Comparison of ENCODE assay signal across 23 cellular contexts in the genomic region with DNA sequence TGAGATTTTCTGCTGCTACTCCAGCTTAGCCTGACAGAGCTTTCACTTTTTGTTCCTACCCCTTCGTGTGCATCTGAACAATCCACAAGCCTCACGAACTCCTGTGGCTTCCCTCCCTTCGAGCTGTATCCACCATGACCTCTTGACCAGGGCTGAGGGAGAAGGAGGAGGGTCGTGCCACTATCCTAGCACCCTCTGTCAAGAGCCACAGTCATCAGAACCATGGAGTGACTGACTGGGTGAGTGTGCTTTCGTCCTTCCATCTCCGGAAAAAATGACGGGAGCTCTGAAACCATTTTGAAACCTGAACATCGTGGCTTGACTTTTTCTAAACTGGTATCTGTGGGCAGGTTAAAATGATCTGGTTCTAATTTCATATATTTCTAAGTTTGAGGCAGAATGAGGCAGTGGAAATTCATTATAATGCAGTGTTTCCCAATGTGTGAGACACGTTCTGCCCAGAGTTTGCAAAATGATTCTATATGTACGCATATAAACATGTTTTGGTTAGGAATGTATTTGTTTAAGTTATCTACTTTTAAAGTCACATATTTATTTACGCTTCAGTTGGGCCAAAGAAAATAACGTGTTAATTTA. TPM values are rescaled to one million over a fixed set of nuclear protein-coding genes. Genes with fewer than 3 reads are reported as not detected.
DNase-seq lines count a peak whose midpoint lies in the region; ATAC-seq and TF ChIP-seq lines count a peak whose summit lies in the region.
"Had no signal": no experiment of that assay in that cellular context is flagged by ENCODE, and none has a peak within 500 bp of the region (broad histone marks: within the 10 kb centered on the region; RNA-seq: fewer than 3 reads in every experiment).

No MANE protein-coding gene starts in this region.

- no peak for ATAC-seq in natural killer cell treated with Interleukin-12 subunit alpha and Interleukin-12 subunit beta and Interleukin-15 and Interleukin-18, amount 100 ng/mL, for 72 hours
- no peak for ATAC-seq in natural killer cell
- peak; percentile 61 to 84 for ATAC-seq in activated naive CD4-positive, alpha-beta T cell treated with anti-CD3 and anti-CD28 coated beads, Interleukin-2, amount 50 U/mL, for 72 hours
- peak; percentile 78 for ATAC-seq in stimulated activated naive CD8-positive, alpha-beta T cell treated with anti-CD3 and anti-CD28 coated beads, Interleukin-15, Interleukin-2, amounts not matched to agents 100 U/mL and 50 U/mL, for 24 hours
- ATAC-seq: heart right ventricle, sciatic nerve, upper lobe of right lung had no signal

- no peak for DNase-seq in natural killer cell treated with Interleukin-12 subunit alpha and Interleukin-12 subunit beta and Interleukin-15 and Interleukin-18, amount 100 ng/mL, for 72 hours (ENCODE audit: low spot score)
- DNase-seq in natural killer cell (no peak), NCI-H2081 (lab: John Stamatoyannopoulos, UW) (no peak), GM10248 (ENCODE audit: extremely low spot score) (no peak), NCI-H226 (no peak)
- DNase-seq in activated CD4-positive, alpha-beta memory T cell treated with anti-CD3 and anti-CD28 coated beads for 36 hours: peak; percentile 39
- no peak for DNase-seq in activated naive CD4-positive, alpha-beta T cell treated with anti-CD3 and anti-CD28 coated beads, Interleukin-2, amount 50 U/mL, for 72 hours (ENCODE audit: low spot score in 2 of 2)
- DNase-seq in stimulated activated naive CD8-positive, alpha-beta T cell treated with anti-CD3 and anti-CD28 coated beads, Interleukin-15, Interleukin-2, amounts not matched to agents 100 U/mL and 50 U/mL, for 24 hours: peak; percentile 40
- DNase-seq: erythroblast, heart right ventricle, HFFc6, NCI-H2081 treated with DMSO at 0.1 percent for 48 hours, NCI-H446, posterior cingulate gyrus, upper lobe of right lung had no signal

- intact Hi-C loops in natural killer cell (cut with micrococcal nuclease): no loop called here
- intact Hi-C loops in activated CD4-positive, alpha-beta memory T cell treated with anti-CD3 and anti-CD28 coated beads for 36 hours (cut with micrococcal nuclease): loop anchor here (5.0 kb wide), 1 partner anchor 79 kb away; no protein-coding TSS in a partner anchor

- POLR2A ChIA-PET in activated CD4-positive, alpha-beta memory T cell treated with anti-CD3 and anti-CD28 coated beads for 36 hours (lab: Charles Lee): interaction anchor here (0.9 to 2.1 kb wide), 4 partner anchors 17 to 106 kb away, joined by 3 to 8 read pairs (median 6); partner anchors contain the start of gene IFNG
- POLR2A ChIA-PET in GM10248 (lab: Yijun Ruan, JAX): no interaction called here

- H3K9me3 Mint-ChIP-seq in natural killer cell treated with Interleukin-12 subunit alpha and Interleukin-12 subunit beta and Interleukin-15 and Interleukin-18, amount 100 ng/mL, for 72 hours: peaks cover 4% of the 10 kb centered on the region
- H3K9me3 Mint-ChIP-seq in natural killer cell: no peaks in the 10 kb centered on the region
- no peaks in the 10 kb centered on the region for H3K9me3 Mint-ChIP-seq in activated CD4-positive, alpha-beta memory T cell treated with anti-CD3 and anti-CD28 coated beads for 36 hours
- H3K9me3 Mint-ChIP-seq in activated naive CD4-positive, alpha-beta T cell treated with anti-CD3 and anti-CD28 coated beads, Interleukin-2, amount 50 U/mL, for 72 hours: peaks cover 0 to 18% of the 10 kb centered on the region in 2 donors
- H3K9me3 Mint-ChIP-seq: HFFc6, neural crest cell had no signal

- peak overlapping the region; percentile 83 to 97 for H3K27ac Mint-ChIP-seq in natural killer cell treated with Interleukin-12 subunit alpha and Interleukin-12 subunit beta and Interleukin-15 and Interleukin-18, amount 100 ng/mL, for 72 hours
- no peak overlapping the region for H3K27ac Mint-ChIP-seq in natural killer cell
- peak overlapping the region; percentile 87 for H3K27ac Mint-ChIP-seq in activated CD4-positive, alpha-beta memory T cell treated with anti-CD3 and anti-CD28 coated beads for 36 hours
- peak overlapping the region; percentile 42 to 95 for H3K27ac Mint-ChIP-seq in activated naive CD4-positive, alpha-beta T cell treated with anti-CD3 and anti-CD28 coated beads, Interleukin-2, amount 50 U/mL, for 72 hours
- H3K27ac Mint-ChIP-seq: HFFc6, IgD-negative memory B cell, WTC11 had no signal

- H3K4me1 Mint-ChIP-seq in natural killer cell treated with Interleukin-12 subunit alpha and Interleukin-12 subunit beta and Interleukin-15 and Interleukin-18, amount 100 ng/mL, for 72 hours (ENCODE audit: low read depth in 2 of 2): peaks cover 56 to 68% of the 10 kb centered on the region in 2 donors
- H3K4me1 Mint-ChIP-seq in natural killer cell: peaks cover 15 to 20% of the 10 kb centered on the region in 2 donors
- H3K4me1 Mint-ChIP-seq in activated CD4-positive, alpha-beta memory T cell treated with anti-CD3 and anti-CD28 coated beads for 36 hours (ENCODE audit: low read depth): peaks cover 41% of the 10 kb centered on the region
- H3K4me1 Mint-ChIP-seq: IgD-negative memory B cell had no signal

- H3K4me3 Mint-ChIP-seq in natural killer cell treated with Interleukin-12 subunit alpha and Interleukin-12 subunit beta and Interleukin-15 and Interleukin-18, amount 100 ng/mL, for 72 hours: peak overlapping the region; percentile 61
- H3K4me3 Mint-ChIP-seq in natural killer cell: no peak overlapping the region
- peak overlapping the region; percentile 64 for H3K4me3 Mint-ChIP-seq in activated CD4-positive, alpha-beta memory T cell treated with anti-CD3 and anti-CD28 coated beads for 36 hours
- H3K4me3 Mint-ChIP-seq: HFFc6, IgD-negative memory B cell, neural crest cell, WTC11 had no signal

- CTCF ChIA-PET in activated CD4-positive, alpha-beta memory T cell treated with anti-CD3 and anti-CD28 coated beads for 36 hours (lab: Charles Lee): interaction anchor here (0.6 to 2.3 kb wide), 4 partner anchors 24 to 158 kb away, joined by 3 to 9 read pairs (median 4); no protein-coding TSS in a partner anchor
- CTCF ChIA-PET in GM10248 (lab: Yijun Ruan, JAX): no interaction called here

- TF ChIP-seq CTCF in natural killer cell (IDR thresholded peaks at IDR 0.05): no peak
- no peak for TF ChIP-seq CTCF in GM10248 (IDR thresholded peaks at IDR 0.05; ENCODE audit: control extremely low read depth, extremely low read depth, low read depth, missing control alignments)

- H3K27me3 Mint-ChIP-seq in natural killer cell treated with Interleukin-12 subunit alpha and Interleukin-12 subunit beta and Interleukin-15 and Interleukin-18, amount 100 ng/mL, for 72 hours: no peaks in the 10 kb centered on the region
- H3K27me3 Mint-ChIP-seq in natural killer cell (ENCODE audit: low read depth in 2 of 2): peaks cover 0 to 7% of the 10 kb centered on the region in 2 donors
- H3K27me3 Mint-ChIP-seq in activated CD4-positive, alpha-beta memory T cell treated with anti-CD3 and anti-CD28 coated beads for 36 hours: peaks cover 2% of the 10 kb centered on the region
- H3K27me3 Mint-ChIP-seq: IgD-negative memory B cell had no signal

- peaks cover 30% of the 10 kb centered on the region for H3K36me3 Mint-ChIP-seq in natural killer cell treated with Interleukin-12 subunit alpha and Interleukin-12 subunit beta and Interleukin-15 and Interleukin-18, amount 100 ng/mL, for 72 hours
- no peaks in the 10 kb centered on the region for H3K36me3 Mint-ChIP-seq in natural killer cell
- no peaks in the 10 kb centered on the region for H3K36me3 Mint-ChIP-seq in activated CD4-positive, alpha-beta memory T cell treated with anti-CD3 and anti-CD28 coated beads for 36 hours
- peaks cover 0 to 8% of the 10 kb centered on the region in 2 donors for H3K36me3 Mint-ChIP-seq in activated naive CD4-positive, alpha-beta T cell treated with anti-CD3 and anti-CD28 coated beads, Interleukin-2, amount 50 U/mL, for 72 hours
- H3K36me3 Mint-ChIP-seq: WTC11 had no signal

RNA-seq across cellular contexts. Expression of gene IL26, which starts 27.0 kb away (rescaled TPM):
- 10 to 100 TPM; 10.0 to 19.1 TPM for total RNA-seq in natural killer cell treated with Interleukin-12 subunit alpha and Interleukin-12 subunit beta and Interleukin-15 and Interleukin-18, amount 100 ng/mL, for 72 hours
- not detected for total RNA-seq in natural killer cell
- 1 to 10 TPM; 2.0 to 2.1 TPM for total RNA-seq in activated CD4-positive, alpha-beta memory T cell treated with anti-CD3 and anti-CD28 coated beads for 36 hours
- 1 to 10 TPM in 1 of 2 donors, not detected in 1; 8.3 TPM for total RNA-seq in activated naive CD4-positive, alpha-beta T cell treated with anti-CD3 and anti-CD28 coated beads, Interleukin-2, amount 50 U/mL, for 72 hours
- total RNA-seq: cerebellum, fibroblast of villous mesenchyme, heart right ventricle, HFFc6, lung microvascular endothelial cell, mucosa of gallbladder, neural crest cell, sciatic nerve, upper lobe of right lung, WTC11 had no signal

RNA-seq across cellular contexts. Expression of gene IFNG, which starts 39.0 kb away (rescaled TPM):
- total RNA-seq in natural killer cell treated with Interleukin-12 subunit alpha and Interleukin-12 subunit beta and Interleukin-15 and Interleukin-18, amount 100 ng/mL, for 72 hours: over 10,000 TPM; 20,993 to 58,992 TPM
- 100 to 1,000 TPM in 2 of 3 donors, 10 to 100 TPM in 1; 66.5 to 248 (median 124) TPM for total RNA-seq in natural killer cell
- 100 to 1,000 TPM; 535 to 546 TPM for total RNA-seq in activated CD4-positive, alpha-beta memory T cell treated with anti-CD3 and anti-CD28 coated beads for 36 hours
- 10 to 100 TPM; 53.0 to 69.4 TPM for total RNA-seq in activated naive CD4-positive, alpha-beta T cell treated with anti-CD3 and anti-CD28 coated beads, Interleukin-2, amount 50 U/mL, for 72 hours
- total RNA-seq: cerebellum, fibroblast of villous mesenchyme, HFFc6, lung microvascular endothelial cell, neural crest cell, upper lobe of right lung had no signal

RNA-seq across cellular contexts. Expression of gene IL22, which starts 54.8 kb away (rescaled TPM):
- 1 to 10 TPM; 1.0 to 3.4 TPM for total RNA-seq in natural killer cell treated with Interleukin-12 subunit alpha and Interleukin-12 subunit beta and Interleukin-15 and Interleukin-18, amount 100 ng/mL, for 72 hours
- total RNA-seq in natural killer cell: not detected
- 1 to 10 TPM; 5.4 to 6.4 TPM for total RNA-seq in activated CD4-positive, alpha-beta memory T cell treated with anti-CD3 and anti-CD28 coated beads for 36 hours
- 1 to 10 TPM in 1 of 2 donors, not detected in 1; 8.4 TPM for total RNA-seq in activated naive CD4-positive, alpha-beta T cell treated with anti-CD3 and anti-CD28 coated beads, Interleukin-2, amount 50 U/mL, for 72 hours
- total RNA-seq: fibroblast of villous mesenchyme, heart right ventricle, HFFc6, lung microvascular endothelial cell, mucosa of gallbladder, neural crest cell, sciatic nerve, upper lobe of right lung, WTC11 had no signal

Comparison
In these comparisons a context has a peak if more than half of its experiments do, and no peak if none do; other contexts are left out.
1. H3K27ac Mint-ChIP-seq: peak in natural killer cell treated with Interleukin-12 subunit alpha and Interleukin-12 subunit beta and Interleukin-15 and Interleukin-18, amount 100 ng/mL, for 72 hours (2 of 2), activated CD4-positive, alpha-beta memory T cell treated with anti-CD3 and anti-CD28 coated beads for 36 hours (single experiment) and activated naive CD4-positive, alpha-beta T cell treated with anti-CD3 and anti-CD28 coated beads, Interleukin-2, amount 50 U/mL, for 72 hours (2 of 2); none in natural killer cell (0 of 2).
2. RNA of gene IFNG, which starts 39.0 kb away (total RNA-seq): 20,993 to 58,992 TPM in natural killer cell treated with Interleukin-12 subunit alpha and Interleukin-12 subunit beta and Interleukin-15 and Interleukin-18, amount 100 ng/mL, for 72 hours; 535 to 546 TPM in activated CD4-positive, alpha-beta memory T cell treated with anti-CD3 and anti-CD28 coated beads for 36 hours, 66.5 to 248 TPM in natural killer cell and 53.0 to 69.4 TPM in activated naive CD4-positive, alpha-beta T cell treated with anti-CD3 and anti-CD28 coated beads, Interleukin-2, amount 50 U/mL, for 72 hours; every median in the first group is over 10 times any median in the second.
3. ATAC-seq: peak in activated naive CD4-positive, alpha-beta T cell treated with anti-CD3 and anti-CD28 coated beads, Interleukin-2, amount 50 U/mL, for 72 hours (2 of 2) and stimulated activated naive CD8-positive, alpha-beta T cell treated with anti-CD3 and anti-CD28 coated beads, Interleukin-15, Interleukin-2, amounts not matched to agents 100 U/mL and 50 U/mL, for 24 hours (single experiment); none in natural killer cell treated with Interleukin-12 subunit alpha and Interleukin-12 subunit beta and Interleukin-15 and Interleukin-18, amount 100 ng/mL, for 72 hours (0 of 2) and natural killer cell (0 of 3).
4. DNase-seq: peak in activated CD4-positive, alpha-beta memory T cell treated with anti-CD3 and anti-CD28 coated beads for 36 hours (single experiment) and stimulated activated naive CD8-positive, alpha-beta T cell treated with anti-CD3 and anti-CD28 coated beads, Interleukin-15, Interleukin-2, amounts not matched to agents 100 U/mL and 50 U/mL, for 24 hours (single experiment); none in natural killer cell treated with Interleukin-12 subunit alpha and Interleukin-12 subunit beta and Interleukin-15 and Interleukin-18, amount 100 ng/mL, for 72 hours (single experiment), natural killer cell (single experiment), activated naive CD4-positive, alpha-beta T cell treated with anti-CD3 and anti-CD28 coated beads, Interleukin-2, amount 50 U/mL, for 72 hours (0 of 2), NCI-H2081 (0 of 2), GM10248 (single experiment) and NCI-H226 (single experiment).